ENCODE assay signal across 8 cellular contexts in genomic region chr13:49936085-49936942, GRCh38.
DNase-seq lines count a peak whose midpoint lies in the region; ATAC-seq and TF ChIP-seq lines count a peak whose summit lies in the region.

Gene SPRYD7, minus strand, starts transcription at chr13:49936340. Its CDS starts 105 bp downstream, at chr13:49936235.

- H2AFZ ChIP-seq in OCI-LY1 (ENCODE audit: low read length), result no peak within 1 kb of the TSS

- H3K9me3 ChIP-seq in OCI-LY1 (ENCODE audit: low read length), result no peaks in the 10 kb centered on the region

- peak; percentile 98 for ATAC-seq in GM21528 (IDR thresholded peaks at IDR 0.05; ENCODE audit: low FRiP score, unreplicated experiment)

- peak; percentile 89 for DNase-seq in DMS153 treated with DMSO at 0.1 percent for 48 hours (lab: John Stamatoyannopoulos, UW; ENCODE audit: unreplicated experiment)
- peak; percentile 70 for DNase-seq in HuH-7.5 (ENCODE audit: low spot score)
- DNase-seq in activated T-cell treated with anti-CD3 and anti-CD28 coated beads for 1 hour (ENCODE audit: low read depth), result peak; percentile 93
- DNase-seq in epithelial cell of esophagus (ENCODE audit: low read depth), result peak; percentile 99
- peak; percentile 94 for DNase-seq in middle frontal gyrus (ENCODE audit: extremely low spot score, low spot score)
- peak; percentile 86 to 90 for DNase-seq in stimulated activated CD8-positive, alpha-beta memory T cell treated with anti-CD3 and anti-CD28 coated beads, Interleukin-2, amount 100 ng/mL, for 1 hour (ENCODE audit: low read depth in 2 of 2)

- TF ChIP-seq CTCF in OCI-LY1 (IDR thresholded peaks at IDR 0.05; ENCODE audit: low read length), result peak; percentile 95
- TF ChIP-seq CTCF in epithelial cell of esophagus (IDR thresholded peaks at IDR 0.05; ENCODE audit: insufficient read depth, low read depth, low read length, missing control alignments), result peak; percentile 80

- H3K4me3 ChIP-seq in OCI-LY1 (ENCODE audit: low read depth, low read length, poor library complexity, severe bottlenecking) (peak within 1 kb of the TSS; percentile 65), epithelial cell of esophagus (ENCODE audit: low read length) (peak within 1 kb of the TSS; percentile 88)

- H3F3A ChIP-seq in OCI-LY1 (ENCODE audit: insufficient read depth, low read length), result no peaks in the 10 kb centered on the region

- H3K4me2 ChIP-seq in OCI-LY1 (ENCODE audit: low read length), result peak within 1 kb of the TSS; percentile 75

- H3K9ac ChIP-seq in OCI-LY1 (ENCODE audit: low read length), result peak within 1 kb of the TSS; percentile 73

- H3K4me1 ChIP-seq in OCI-LY1 (ENCODE audit: insufficient read depth, low read length, severe bottlenecking), result peaks cover 45% of the 10 kb centered on the region

- H4K20me1 ChIP-seq in OCI-LY1 (ENCODE audit: insufficient read depth, low read length), result no peaks in the 10 kb centered on the region

- H3K27me3 ChIP-seq in OCI-LY1 (ENCODE audit: insufficient read depth, low read length), result no peaks in the 10 kb centered on the region

- H3K36me3 ChIP-seq in OCI-LY1 (ENCODE audit: insufficient read depth, low read length), result no peaks in the 10 kb centered on the region; the same call in 1 of the 2 replicates

- peak within 1 kb of the TSS; percentile 82 for H3K27ac ChIP-seq in OCI-LY1 (ENCODE audit: low read depth, low read length, poor library complexity, severe bottlenecking)

- H3K79me2 ChIP-seq in OCI-LY1 (ENCODE audit: insufficient read depth, low read length), result 0 out of 2 replicates have a peak, but pooled peaks cover 4% of the 10 kb centered on the region

- no peaks in the 10 kb centered on the region for H3K9me2 ChIP-seq in OCI-LY1 (ENCODE audit: low read depth, low read length)

Comparison
In these comparisons a context has a peak if more than half of its experiments do, and no peak if none do; other contexts are left out.
1. Peak in every context shown above with its lines: DNase-seq, ATAC-seq, H3K4me3 ChIP-seq and H3K27ac ChIP-seq.